ENCODE assay signal across 23 cellular contexts in the genomic region with DNA sequence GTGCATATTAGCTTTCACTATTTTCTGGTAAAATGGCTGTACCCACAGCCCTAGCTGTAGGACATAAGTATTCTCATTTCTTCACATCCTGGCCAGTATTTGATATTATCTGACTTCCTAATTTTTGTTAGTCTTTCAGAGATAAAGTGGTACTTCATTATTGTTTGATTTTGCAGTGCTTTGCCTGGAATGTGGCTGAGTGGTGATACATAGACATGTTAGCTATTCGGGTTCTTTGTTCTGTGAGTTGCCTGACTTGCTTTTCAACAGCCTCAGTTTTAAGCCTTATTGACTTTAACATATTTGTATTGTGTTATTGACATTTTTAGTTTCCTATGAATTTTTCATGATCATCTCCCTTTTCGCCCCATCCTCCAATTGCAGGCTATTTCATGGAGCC.
A peak's percentile ranks its signal among the peaks of the same experiment; 100 is the strongest.
DNase-seq lines count a peak whose midpoint lies in the region; ATAC-seq and TF ChIP-seq lines count a peak whose summit lies in the region.
"Had no signal": no experiment of that assay in that cellular context is flagged by ENCODE, and none has a peak within 500 bp of the region (broad histone marks: within the 10 kb centered on the region; RNA-seq: fewer than 3 reads in every experiment).

No MANE protein-coding gene starts in this region.

- peaks cover 7% of the 10 kb centered on the region for H3K4me1 Mint-ChIP-seq in Caco-2 (ENCODE audit: low read depth, unreplicated experiment)
- H3K4me1 Mint-ChIP-seq in stimulated activated effector memory CD8-positive, alpha-beta T cell treated with anti-CD3 and anti-CD28 coated beads, Interleukin-12 subunit alpha, Interleukin-12 subunit beta, amount 100 ng/mL, for 72 hours = no peaks in the 10 kb centered on the region
- H3K4me1 Mint-ChIP-seq in naive thymus-derived CD8-positive, alpha-beta T cell = peaks cover 0 to 2% (median under 1%) of the 10 kb centered on the region in 4 donors
- H3K4me1 Mint-ChIP-seq: CD14-positive monocyte; CD8-positive, alpha-beta memory T cell had no signal

- H3K27me3 ChIP-seq in Caco-2 (replicated peaks; ENCODE audit: control insufficient read depth, insufficient read depth, low read length) (no peaks in the 10 kb centered on the region), trophoblast cell (ENCODE audit: insufficient read depth, low read length) (no peaks in the 10 kb centered on the region)
- H3K27me3 ChIP-seq: BE2C; BLaER1 treated with 17β-estradiol and CSF1 and Interleukin-3, amounts not matched to agents 10 nM and 100 nM had no signal

- no peak overlapping the region for H4K8ac ChIP-seq in trophoblast cell (ENCODE audit: low read depth, low read length)

- POLR2A ChIA-PET in Caco-2 (lab: Charles Lee) = no interaction called here
- POLR2A ChIA-PET in naive thymus-derived CD8-positive, alpha-beta T cell (lab: Charles Lee) = no interaction called here

- no peaks in the 10 kb centered on the region for H3K36me3 Mint-ChIP-seq in Caco-2 (ENCODE audit: insufficient read depth, unreplicated experiment)
- no peaks in the 10 kb centered on the region for H3K36me3 Mint-ChIP-seq in stimulated activated effector memory CD8-positive, alpha-beta T cell treated with anti-CD3 and anti-CD28 coated beads, Interleukin-12 subunit alpha, Interleukin-12 subunit beta, amount 100 ng/mL, for 72 hours
- H3K36me3 Mint-ChIP-seq in naive thymus-derived CD8-positive, alpha-beta T cell = no peaks in the 10 kb centered on the region
- H3K36me3 Mint-ChIP-seq: CD14-positive monocyte; CD8-positive, alpha-beta memory T cell had no signal

- ATAC-seq in GM21619 (IDR thresholded peaks at IDR 0.05; ENCODE audit: unreplicated experiment) = no peak
- no peak for ATAC-seq in stimulated activated effector memory CD8-positive, alpha-beta T cell treated with anti-CD3 and anti-CD28 coated beads, Interleukin-12 subunit alpha, Interleukin-12 subunit beta, amount 100 ng/mL, for 72 hours
- ATAC-seq in naive thymus-derived CD8-positive, alpha-beta T cell = no peak
- ATAC-seq: A549 had no signal

- no peak overlapping the region for H2AFZ ChIP-seq in trophoblast cell (ENCODE audit: insufficient read depth, low read length, poor library complexity)
- H2AFZ ChIP-seq: GM23248 had no signal

- H2AK5ac ChIP-seq in trophoblast cell (ENCODE audit: low read length) = no peak overlapping the region

- H2BK5ac ChIP-seq in trophoblast cell (ENCODE audit: low read depth, low read length, poor library complexity) = no peak overlapping the region

- H3K9ac ChIP-seq in trophoblast cell (ENCODE audit: low read length) = no peak overlapping the region
- H3K9ac ChIP-seq: BLaER1 treated with 17β-estradiol and CSF1 and Interleukin-3, amounts not matched to agents 10 nM and 100 nM; GM23248 had no signal

- H4K12ac ChIP-seq in trophoblast cell (ENCODE audit: low read depth, low read length) = no peak overlapping the region

- H3K9me3 ChIP-seq in Caco-2 = no peaks in the 10 kb centered on the region
- H3K9me3 ChIP-seq in trophoblast cell (ENCODE audit: insufficient read depth, low read depth, low read length) = no peaks in the 10 kb centered on the region
- H3K9me3 ChIP-seq: A549; BE2C; BLaER1 treated with 17β-estradiol and CSF1 and Interleukin-3, amounts not matched to agents 10 nM and 100 nM had no signal

- WGBS in trophoblast cell (ENCODE audit: extremely low coverage, insufficient coverage, insufficient read length) = no CpG with 5 or more reads among the region's 2 CpGs

- no peak overlapping the region for H3K4me3 Mint-ChIP-seq in Caco-2 (ENCODE audit: unreplicated experiment)
- no peak overlapping the region for H3K4me3 Mint-ChIP-seq in stimulated activated effector memory CD8-positive, alpha-beta T cell treated with anti-CD3 and anti-CD28 coated beads, Interleukin-12 subunit alpha, Interleukin-12 subunit beta, amount 100 ng/mL, for 72 hours
- H3K4me3 Mint-ChIP-seq in naive thymus-derived CD8-positive, alpha-beta T cell = no peak overlapping the region
- H3K4me3 Mint-ChIP-seq: CD14-positive monocyte; CD4-positive, alpha-beta T cell; CD8-positive, alpha-beta memory T cell had no signal

- H3K79me1 ChIP-seq in trophoblast cell (ENCODE audit: low read length) = no peaks in the 10 kb centered on the region

- H3K18ac ChIP-seq in trophoblast cell (ENCODE audit: low read length) = no peak overlapping the region

- no peak overlapping the region for H3K4ac ChIP-seq in trophoblast cell (ENCODE audit: low read depth, low read length)

- H3K4me2 ChIP-seq in trophoblast cell (ENCODE audit: low read length) = no peak overlapping the region
- H3K4me2 ChIP-seq: A549; BLaER1 treated with 17β-estradiol and CSF1 and Interleukin-3, amounts not matched to agents 10 nM and 100 nM had no signal

- no peak for TF ChIP-seq CTCF in Caco-2 (IDR thresholded peaks at IDR 0.05; ENCODE audit: insufficient read depth in 1 of 2, low read depth in 1 of 2, low read length in 1 of 2, severe bottlenecking in 1 of 2, unreplicated experiment in 1 of 2)

- H3K36me3 ChIP-seq in Caco-2 (ENCODE audit: control insufficient read depth, insufficient read depth, low read length) (no peaks in the 10 kb centered on the region), trophoblast cell (ENCODE audit: control insufficient read depth in 1 of 2, insufficient read depth in 2 of 2, low read length in 2 of 2) (no peaks in the 10 kb centered on the region)
- H3K36me3 ChIP-seq: BE2C; BLaER1 treated with 17β-estradiol and CSF1 and Interleukin-3, amounts not matched to agents 10 nM and 100 nM had no signal

- no peak overlapping the region for H3K27ac ChIP-seq in trophoblast cell (ENCODE audit: low read depth, low read length)
- H3K27ac ChIP-seq: A549; BLaER1 treated with 17β-estradiol and CSF1 and Interleukin-3, amounts not matched to agents 10 nM and 100 nM; GM23248 had no signal

- H2BK12ac ChIP-seq in trophoblast cell (ENCODE audit: low read length) = no peak overlapping the region

- H3K4me3 ChIP-seq in Caco-2 (ENCODE audit: low read depth, low read length) (no peak overlapping the region), trophoblast cell (ENCODE audit: low read depth, low read length) (no peak overlapping the region)
- H3K4me3 ChIP-seq: A549; BLaER1 treated with 17β-estradiol and CSF1 and Interleukin-3, amounts not matched to agents 10 nM and 100 nM; GM23248 had no signal

- no peaks in the 10 kb centered on the region for H3K27me3 Mint-ChIP-seq in Caco-2 (ENCODE audit: insufficient read depth, unreplicated experiment)
- H3K27me3 Mint-ChIP-seq in naive thymus-derived CD8-positive, alpha-beta T cell = peaks cover 0 to 5% (median 0%) of the 10 kb centered on the region in 5 donors

- no peak overlapping the region for H4K91ac ChIP-seq in trophoblast cell (ENCODE audit: low read depth, low read length)

- H3K4me1 ChIP-seq in Caco-2 (peaks cover 8% of the 10 kb centered on the region), trophoblast cell (ENCODE audit: control insufficient read depth in 1 of 2, insufficient read depth in 2 of 2, low read length in 2 of 2) (no peaks in the 10 kb centered on the region)
- H3K4me1 ChIP-seq: A549, BE2C had no signal

- H3K23ac ChIP-seq in trophoblast cell (ENCODE audit: low read length) = no peak overlapping the region

- no peak overlapping the region for H3K14ac ChIP-seq in trophoblast cell (ENCODE audit: low read length)

- no TSS peak for BruUV-seq in Caco-2 (replicated peaks; lab: Mats Ljungman, UMichigan)

- no peaks in the 10 kb centered on the region for H3K79me2 ChIP-seq in trophoblast cell (ENCODE audit: control insufficient read depth, insufficient read depth, low read length, poor library complexity)

- peak; percentile 54 to 72 for DNase-seq in Caco-2
- peak; percentile 78 for DNase-seq in DMS53 treated with DMSO at 0.1 percent for 48 hours (lab: John Stamatoyannopoulos, UW; ENCODE audit: unreplicated experiment)
- DNase-seq in NCI-H345 treated with DMSO at 0.1 percent for 48 hours (lab: John Stamatoyannopoulos, UW; ENCODE audit: unreplicated experiment) = peak; percentile 13
- DNase-seq in trophoblast cell = peak; percentile 14 to 80
- DNase-seq in stimulated activated effector memory CD8-positive, alpha-beta T cell treated with anti-CD3 and anti-CD28 coated beads, Interleukin-12 subunit alpha, Interleukin-12 subunit beta, amount 100 ng/mL, for 72 hours (ENCODE audit: low spot score in 2 of 2) = no peak
- no peak for DNase-seq in naive thymus-derived CD8-positive, alpha-beta T cell
- DNase-seq: 8988T; ACHN; AML-193; BE2C; Calu3; CD4-positive, alpha-beta T cell; CD8-positive, alpha-beta memory T cell; DMS153; DMS79 treated with DMSO at 0.1 percent for 48 hours; GF-D8; GM23248; H7; HCEC 1CT had no signal

- no peak overlapping the region for H3K27ac Mint-ChIP-seq in Caco-2 (ENCODE audit: unreplicated experiment)
- H3K27ac Mint-ChIP-seq in stimulated activated effector memory CD8-positive, alpha-beta T cell treated with anti-CD3 and anti-CD28 coated beads, Interleukin-12 subunit alpha, Interleukin-12 subunit beta, amount 100 ng/mL, for 72 hours = no peak overlapping the region
- no peak overlapping the region for H3K27ac Mint-ChIP-seq in naive thymus-derived CD8-positive, alpha-beta T cell
- H3K27ac Mint-ChIP-seq: CD14-positive monocyte; CD4-positive, alpha-beta T cell; CD8-positive, alpha-beta memory T cell had no signal

- intact Hi-C loops in Caco-2 (cut with micrococcal nuclease; ENCODE audit: unreplicated experiment) = loop anchor here (5.0 kb wide), 1 partner anchor 230 kb away; no protein-coding TSS in a partner anchor

- CTCF ChIA-PET in Caco-2 (lab: Charles Lee) = interaction anchor here (0.7 kb wide), 1 partner anchor 419 kb away, joined by 3 read pairs; no protein-coding TSS in a partner anchor

- no peaks in the 10 kb centered on the region for H3K9me3 Mint-ChIP-seq in Caco-2 (ENCODE audit: unreplicated experiment)
- no peaks in the 10 kb centered on the region for H3K9me3 Mint-ChIP-seq in stimulated activated effector memory CD8-positive, alpha-beta T cell treated with anti-CD3 and anti-CD28 coated beads, Interleukin-12 subunit alpha, Interleukin-12 subunit beta, amount 100 ng/mL, for 72 hours
- H3K9me3 Mint-ChIP-seq in naive thymus-derived CD8-positive, alpha-beta T cell = peaks cover 0 to 2% (median 0%) of the 10 kb centered on the region in 9 donors
- H3K9me3 Mint-ChIP-seq: CD4-positive, alpha-beta T cell; CD8-positive, alpha-beta memory T cell had no signal

- no peak overlapping the region for H2BK120ac ChIP-seq in trophoblast cell (ENCODE audit: insufficient read depth, low read length, poor library complexity)

Comparison
In these comparisons a context has a peak if more than half of its experiments do, and no peak if none do; other contexts are left out.
1. DNase-seq: peak in Caco-2 (2 of 2), DMS53 treated with DMSO at 0.1 percent for 48 hours (single experiment), NCI-H345 treated with DMSO at 0.1 percent for 48 hours (single experiment) and trophoblast cell (2 of 2); none in stimulated activated effector memory CD8-positive, alpha-beta T cell treated with anti-CD3 and anti-CD28 coated beads, Interleukin-12 subunit alpha, Interleukin-12 subunit beta, amount 100 ng/mL, for 72 hours (0 of 2) and naive thymus-derived CD8-positive, alpha-beta T cell (0 of 10).